15 cellular contexts compared by ENCODE assay signal in genomic region chr6:42870145-42870936, GRCh38. TPM values are rescaled to one million over a fixed set of nuclear protein-coding genes. Genes with fewer than 3 reads are reported as not detected.
DNase-seq lines count a peak whose midpoint lies in the region; ATAC-seq and TF ChIP-seq lines count a peak whose summit lies in the region.
"Had no signal": no experiment of that assay in that cellular context is flagged by ENCODE, and none has a peak within 500 bp of the region (broad histone marks: within the 10 kb centered on the region; RNA-seq: fewer than 3 reads in every experiment).

No MANE protein-coding gene starts in this region.

- intact Hi-C loops in activated naive CD4-positive, alpha-beta T cell treated with anti-CD3 and anti-CD28 coated beads for 36 hours (cut with micrococcal nuclease) = no loop called here
- intact Hi-C loops in tibial artery (cut with DNase I; ENCODE audit: low total_unique reads) = no loop called here

- no peaks in the 10 kb centered on the region for H3K27me3 Mint-ChIP-seq in activated naive CD4-positive, alpha-beta T cell treated with anti-CD3 and anti-CD28 coated beads for 36 hours (ENCODE audit: low read depth)
- H3K27me3 Mint-ChIP-seq in CD8-positive, alpha-beta memory T cell = no peaks in the 10 kb centered on the region
- H3K27me3 Mint-ChIP-seq in activated CD8-positive, alpha-beta T cell treated with anti-CD3 and anti-CD28 coated beads, Interleukin-2, amount 10 ng/mL, durations not matched to agents 7 days and 5 days (ENCODE audit: low read depth) = no peaks in the 10 kb centered on the region
- H3K27me3 Mint-ChIP-seq in nephron progenitor cell (ENCODE audit: low read depth, poor library complexity) (peaks cover 8% of the 10 kb centered on the region), type B pancreatic cell (no peaks in the 10 kb centered on the region)

- peak overlapping the region; percentile 66 for H3K27ac Mint-ChIP-seq in activated naive CD4-positive, alpha-beta T cell treated with anti-CD3 and anti-CD28 coated beads for 36 hours
- H3K27ac Mint-ChIP-seq in CD8-positive, alpha-beta memory T cell = peak overlapping the region in 5 of 8 donors; percentile 6 to 71 (median 43)
- peak overlapping the region; percentile 27 for H3K27ac Mint-ChIP-seq in activated CD8-positive, alpha-beta T cell treated with anti-CD3 and anti-CD28 coated beads, Interleukin-2, amount 10 ng/mL, durations not matched to agents 7 days and 5 days
- peak overlapping the region; percentile 54 for H3K27ac Mint-ChIP-seq in nephron progenitor cell
- H3K27ac Mint-ChIP-seq in type B pancreatic cell = no peak overlapping the region

- CTCF ChIA-PET in activated naive CD4-positive, alpha-beta T cell treated with anti-CD3 and anti-CD28 coated beads for 36 hours (lab: Charles Lee) = no interaction called here
- CTCF ChIA-PET in CD8-positive, alpha-beta memory T cell (lab: Charles Lee) = no interaction called here
- CTCF ChIA-PET in activated CD8-positive, alpha-beta T cell treated with anti-CD3 and anti-CD28 coated beads, Interleukin-2, amount 10 ng/mL, durations not matched to agents 7 days and 5 days (lab: Charles Lee) = interaction anchor here (1.8 kb wide), 1 partner anchor 208 kb away, joined by 7 read pairs; no protein-coding TSS in a partner anchor

- no peaks in the 10 kb centered on the region for H3K9me3 ChIP-seq in CD8-positive, alpha-beta memory T cell (ENCODE audit: low read length)
- no peaks in the 10 kb centered on the region for H3K9me3 ChIP-seq in tibial artery

- no peaks in the 10 kb centered on the region for H3K36me3 ChIP-seq in CD8-positive, alpha-beta memory T cell (ENCODE audit: insufficient read depth, low read length)
- peaks cover 26 to 48% (median 30%) of the 10 kb centered on the region in 3 donors for H3K36me3 ChIP-seq in tibial artery

- H3K4me3 ChIP-seq in CD8-positive, alpha-beta memory T cell (ENCODE audit: low read length) = no peak overlapping the region
- no peak overlapping the region for H3K4me3 ChIP-seq in tibial artery

- H3K27me3 ChIP-seq in CD8-positive, alpha-beta memory T cell (ENCODE audit: insufficient read depth, low read length, poor library complexity, severe bottlenecking) = no peaks in the 10 kb centered on the region
- no peaks in the 10 kb centered on the region for H3K27me3 ChIP-seq in tibial artery

- H3K4me3 Mint-ChIP-seq in activated naive CD4-positive, alpha-beta T cell treated with anti-CD3 and anti-CD28 coated beads for 36 hours = no peak overlapping the region
- no peak overlapping the region for H3K4me3 Mint-ChIP-seq in CD8-positive, alpha-beta memory T cell
- H3K4me3 Mint-ChIP-seq in activated CD8-positive, alpha-beta T cell treated with anti-CD3 and anti-CD28 coated beads, Interleukin-2, amount 10 ng/mL, durations not matched to agents 7 days and 5 days = no peak overlapping the region
- H3K4me3 Mint-ChIP-seq in nephron progenitor cell (no peak overlapping the region), type B pancreatic cell (no peak overlapping the region)

- no peaks in the 10 kb centered on the region for H3K4me1 Mint-ChIP-seq in activated naive CD4-positive, alpha-beta T cell treated with anti-CD3 and anti-CD28 coated beads for 36 hours (ENCODE audit: low read depth)
- H3K4me1 Mint-ChIP-seq in CD8-positive, alpha-beta memory T cell = peaks cover 0 to 4% (median 3%) of the 10 kb centered on the region in 3 donors
- no peaks in the 10 kb centered on the region for H3K4me1 Mint-ChIP-seq in activated CD8-positive, alpha-beta T cell treated with anti-CD3 and anti-CD28 coated beads, Interleukin-2, amount 10 ng/mL, durations not matched to agents 7 days and 5 days (ENCODE audit: low read depth)
- H3K4me1 Mint-ChIP-seq in nephron progenitor cell = no peaks in the 10 kb centered on the region
- H3K4me1 Mint-ChIP-seq in type B pancreatic cell (ENCODE audit: unreplicated experiment) = no peaks in the 10 kb centered on the region

- ATAC-seq in activated CD8-positive, alpha-beta T cell treated with anti-CD3 and anti-CD28 coated beads, Interleukin-2, amount 10 ng/mL, durations not matched to agents 7 days and 5 days = no peak

- DNase-seq in activated naive CD4-positive, alpha-beta T cell treated with anti-CD3 and anti-CD28 coated beads for 36 hours = no peak
- no peak for DNase-seq in activated naive CD4-positive, alpha-beta T cell (lab: John Stamatoyannopoulos, UW)
- no peak for DNase-seq in CD8-positive, alpha-beta memory T cell
- no peak for DNase-seq in activated CD8-positive, alpha-beta T cell treated with anti-CD3 and anti-CD28 coated beads, Interleukin-2, amount 10 ng/mL, durations not matched to agents 7 days and 5 days
- no peak for DNase-seq in nephron progenitor cell
- no peak for DNase-seq in tibial artery
- DNase-seq in type B pancreatic cell (ENCODE audit: extremely low spot score, unreplicated experiment) = no peak
- DNase-seq in stimulated activated CD4-positive, alpha-beta T cell treated with anti-CD3 and anti-CD28 coated beads, Interleukin-15, amount 100 ng/mL, for 24 hours = no peak
- DNase-seq: C1 segment of cervical spinal cord, DMS53, H7, NCI-H1436 treated with DMSO at 0.1 percent for 48 hours, NCI-H2081, NCI-H510A treated with DMSO at 0.1 percent for 48 hours had no signal

- no peaks in the 10 kb centered on the region for H3K4me1 ChIP-seq in CD8-positive, alpha-beta memory T cell (ENCODE audit: insufficient read depth, low read length)
- no peaks in the 10 kb centered on the region for H3K4me1 ChIP-seq in tibial artery

- no peaks in the 10 kb centered on the region for H3K36me3 Mint-ChIP-seq in activated naive CD4-positive, alpha-beta T cell treated with anti-CD3 and anti-CD28 coated beads for 36 hours (ENCODE audit: low read depth)
- peaks cover 0 to 41% (median 7%) of the 10 kb centered on the region in 3 donors for H3K36me3 Mint-ChIP-seq in CD8-positive, alpha-beta memory T cell
- peaks cover 14% of the 10 kb centered on the region for H3K36me3 Mint-ChIP-seq in activated CD8-positive, alpha-beta T cell treated with anti-CD3 and anti-CD28 coated beads, Interleukin-2, amount 10 ng/mL, durations not matched to agents 7 days and 5 days (ENCODE audit: low read depth)
- H3K36me3 Mint-ChIP-seq in nephron progenitor cell (ENCODE audit: low read depth) = no peaks in the 10 kb centered on the region
- peaks cover 3% of the 10 kb centered on the region for H3K36me3 Mint-ChIP-seq in type B pancreatic cell

- TF ChIP-seq CTCF in nephron progenitor cell (IDR thresholded peaks at IDR 0.05) (no peak), tibial artery (IDR thresholded peaks at IDR 0.05) (no peak), type B pancreatic cell (conservative IDR thresholded peaks at IDR 0.05) (no peak)

- POLR2A ChIA-PET in CD8-positive, alpha-beta memory T cell (lab: Charles Lee) = no interaction called here
- POLR2A ChIA-PET in activated CD8-positive, alpha-beta T cell treated with anti-CD3 and anti-CD28 coated beads, Interleukin-2, amount 10 ng/mL, durations not matched to agents 7 days and 5 days (lab: Charles Lee) = no interaction called here

- H3K27ac ChIP-seq in CD8-positive, alpha-beta memory T cell (ENCODE audit: low read depth, low read length) = no peak overlapping the region
- H3K27ac ChIP-seq in tibial artery = no peak overlapping the region

- no peaks in the 10 kb centered on the region for H3K9me3 Mint-ChIP-seq in activated naive CD4-positive, alpha-beta T cell treated with anti-CD3 and anti-CD28 coated beads for 36 hours
- no peaks in the 10 kb centered on the region for H3K9me3 Mint-ChIP-seq in CD8-positive, alpha-beta memory T cell
- no peaks in the 10 kb centered on the region for H3K9me3 Mint-ChIP-seq in activated CD8-positive, alpha-beta T cell treated with anti-CD3 and anti-CD28 coated beads, Interleukin-2, amount 10 ng/mL, durations not matched to agents 7 days and 5 days (ENCODE audit: insufficient read depth)
- H3K9me3 Mint-ChIP-seq in nephron progenitor cell (no peaks in the 10 kb centered on the region), type B pancreatic cell (no peaks in the 10 kb centered on the region)

RNA-seq across cellular contexts. Expression of gene RPL7L1, which starts 9.1 kb away (rescaled TPM):
- total RNA-seq in activated naive CD4-positive, alpha-beta T cell treated with anti-CD3 and anti-CD28 coated beads for 36 hours = 100 to 1,000 TPM in 1 of 2 experiments, 10 to 100 TPM in 1; 99.0 to 101 TPM
- 100 to 1,000 TPM; 199 to 200 TPM for total RNA-seq in CD8-positive, alpha-beta memory T cell
- 95.0 TPM for polyA plus RNA-seq in CD8-positive, alpha-beta memory T cell
- 10 to 100 TPM; 74.1 to 77.9 TPM for total RNA-seq in activated CD8-positive, alpha-beta T cell treated with anti-CD3 and anti-CD28 coated beads, Interleukin-2, amount 10 ng/mL, durations not matched to agents 7 days and 5 days
- 83.4 and 101 TPM in 2 replicates for total RNA-seq in type B pancreatic cell (ENCODE audit: low replicate concordance)

RNA-seq across cellular contexts. Expression of gene PTCRA, which starts 45.5 kb away (rescaled TPM):
- not detected for total RNA-seq in activated naive CD4-positive, alpha-beta T cell treated with anti-CD3 and anti-CD28 coated beads for 36 hours
- total RNA-seq in CD8-positive, alpha-beta memory T cell = not detected
- polyA plus RNA-seq in CD8-positive, alpha-beta memory T cell = not detected
- total RNA-seq in activated CD8-positive, alpha-beta T cell treated with anti-CD3 and anti-CD28 coated beads, Interleukin-2, amount 10 ng/mL, durations not matched to agents 7 days and 5 days = not detected
- total RNA-seq in type B pancreatic cell (ENCODE audit: low replicate concordance) = not detected in 2 replicates
- total RNA-seq: H7, HT1080 had no signal

RNA-seq across cellular contexts. Expression of gene CNPY3, which starts 58.9 kb away (rescaled TPM):
- total RNA-seq in activated naive CD4-positive, alpha-beta T cell treated with anti-CD3 and anti-CD28 coated beads for 36 hours = 10 to 100 TPM; 37.6 to 41.0 TPM
- 10 to 100 TPM; 53.1 to 55.8 TPM for total RNA-seq in CD8-positive, alpha-beta memory T cell
- 122 TPM for polyA plus RNA-seq in CD8-positive, alpha-beta memory T cell
- total RNA-seq in activated CD8-positive, alpha-beta T cell treated with anti-CD3 and anti-CD28 coated beads, Interleukin-2, amount 10 ng/mL, durations not matched to agents 7 days and 5 days = 10 to 100 TPM; 86.0 to 87.6 TPM
- 37.9 and 57.6 TPM in 2 replicates for total RNA-seq in type B pancreatic cell (ENCODE audit: low replicate concordance)
